24 cellular contexts compared by ENCODE assay signal in genomic region chr20:10823585-10823984, GRCh38.
DNase-seq lines count a peak whose midpoint lies in the region; ATAC-seq and TF ChIP-seq lines count a peak whose summit lies in the region.
"Had no signal": no experiment of that assay in that cellular context is flagged by ENCODE, and none has a peak within 500 bp of the region (broad histone marks: within the 10 kb centered on the region; RNA-seq: fewer than 3 reads in every experiment).

No MANE protein-coding gene starts in this region.

- H3K79me1 ChIP-seq in mesendoderm (ENCODE audit: low read length), result no peaks in the 10 kb centered on the region

- no peak overlapping the region for H2AFZ ChIP-seq in mammary epithelial cell (ENCODE audit: low read depth, low read length)
- H2AFZ ChIP-seq: GM23248 had no signal

- H3K4me2 ChIP-seq in mammary epithelial cell (ENCODE audit: insufficient read depth, low read depth, low read length) (no peak overlapping the region), mesendoderm (ENCODE audit: low read length) (no peak overlapping the region)
- H3K4me2 ChIP-seq: BLaER1 treated with 17β-estradiol and CSF1 and Interleukin-3, amounts not matched to agents 10 nM and 100 nM had no signal

- POLR2A ChIA-PET in MCF 10A (lab: Yijun Ruan, JAX) (interaction anchor here (0.7 to 1.6 kb wide), 3 partner anchors 10 to 631 kb away, joined by 3 to 4 read pairs (median 3); no protein-coding TSS in a partner anchor), Panc1 (lab: Charles Lee) (no interaction called here)
- POLR2A ChIA-PET in naive thymus-derived CD8-positive, alpha-beta T cell (lab: Charles Lee), result no interaction called here

- H4K20me1 ChIP-seq in mammary epithelial cell (ENCODE audit: insufficient read depth, low read length), result no peaks in the 10 kb centered on the region
- H4K20me1 ChIP-seq: BLaER1 treated with 17β-estradiol and CSF1 and Interleukin-3, amounts not matched to agents 10 nM and 100 nM had no signal

- no peaks in the 10 kb centered on the region for H3K4me1 Mint-ChIP-seq in MCF 10A (ENCODE audit: insufficient read depth, unreplicated experiment)
- no peaks in the 10 kb centered on the region for H3K4me1 Mint-ChIP-seq in naive thymus-derived CD8-positive, alpha-beta T cell
- H3K4me1 Mint-ChIP-seq: CD14-positive monocyte; CD8-positive, alpha-beta memory T cell had no signal

- intact Hi-C loops in MCF 10A (cut with micrococcal nuclease), result no loop called here
- intact Hi-C loops in mammary epithelial cell (cut with micrococcal nuclease), result no loop called here
- intact Hi-C loops in Panc1 (cut with micrococcal nuclease; ENCODE audit: unreplicated experiment), result no loop called here
- intact Hi-C loops in left colon (cut with DNase I, micrococcal nuclease), result no loop called here

- 98% methylated on average over 3 of the region's 3 CpGs for WGBS in mammary epithelial cell (ENCODE audit: low coverage, missing lambda C conversion rate)
- WGBS in mesendoderm (ENCODE audit: extremely low coverage, insufficient coverage, low lambda C conversion rate), result no CpG with 5 or more reads among the region's 3 CpGs

- no TSS peak for BruUV-seq in MCF 10A (replicated peaks; lab: Mats Ljungman, UMichigan)
- BruUV-seq in mammary epithelial cell (replicated peaks; lab: Mats Ljungman, UMichigan), result no TSS peak
- BruUV-seq in Panc1 (replicated peaks; lab: Mats Ljungman, UMichigan), result no TSS peak

- H2BK120ac ChIP-seq in mesendoderm (ENCODE audit: low read depth, low read length), result no peak overlapping the region

- no peak overlapping the region for H3K4me3 Mint-ChIP-seq in MCF 10A (ENCODE audit: unreplicated experiment)
- no peak overlapping the region for H3K4me3 Mint-ChIP-seq in naive thymus-derived CD8-positive, alpha-beta T cell
- H3K4me3 Mint-ChIP-seq: CD14-positive monocyte; CD4-positive, alpha-beta T cell; CD8-positive, alpha-beta memory T cell; HFFc6 had no signal

- CTCF ChIA-PET in MCF 10A (lab: Yijun Ruan, JAX) (interaction anchor here (0.7 to 1.4 kb wide), 4 partner anchors 17 to 131 kb away, joined by 3 to 7 read pairs (median 3); no protein-coding TSS in a partner anchor), mammary epithelial cell (lab: Charles Lee; ENCODE audit: low non-redundant PET) (no interaction called here), Panc1 (lab: Charles Lee) (no interaction called here)

- no peak overlapping the region for H4K5ac ChIP-seq in mesendoderm (ENCODE audit: low read length)

- H3K36me3 ChIP-seq in mammary epithelial cell (ENCODE audit: insufficient read depth, low read length) (no peaks in the 10 kb centered on the region), Panc1 (ENCODE audit: control insufficient read depth, insufficient read depth, low read length) (no peaks in the 10 kb centered on the region), mesendoderm (ENCODE audit: control insufficient read depth, insufficient read depth, low read length) (no peaks in the 10 kb centered on the region)
- H3K36me3 ChIP-seq: BE2C; BLaER1 treated with 17β-estradiol and CSF1 and Interleukin-3, amounts not matched to agents 10 nM and 100 nM had no signal

- H3K18ac ChIP-seq in mesendoderm (ENCODE audit: low read length), result no peak overlapping the region

- H3K9me3 Mint-ChIP-seq in MCF 10A (ENCODE audit: unreplicated experiment), result no peaks in the 10 kb centered on the region
- peaks cover 0 to 13% (median 3%) of the 10 kb centered on the region in 9 donors for H3K9me3 Mint-ChIP-seq in naive thymus-derived CD8-positive, alpha-beta T cell
- H3K9me3 Mint-ChIP-seq: CD4-positive, alpha-beta T cell; HFFc6 had no signal

- no peak overlapping the region for H3K23ac ChIP-seq in mesendoderm (ENCODE audit: low read length)

- no peaks in the 10 kb centered on the region for H3K79me2 ChIP-seq in mammary epithelial cell (ENCODE audit: insufficient read depth, low read length)
- no peaks in the 10 kb centered on the region for H3K79me2 ChIP-seq in mesendoderm (ENCODE audit: control insufficient read depth, insufficient read depth, low read length)

- no peak overlapping the region for H2AK5ac ChIP-seq in mesendoderm (ENCODE audit: low read length)

- dilution Hi-C loops in mammary epithelial cell (cut with HindIII; ENCODE audit: low sequenced_read_pairs), result no loop called here

- H3K27me3 ChIP-seq in mammary epithelial cell (ENCODE audit: insufficient read depth, low read length) (no peaks in the 10 kb centered on the region), Panc1 (ENCODE audit: control insufficient read depth, insufficient read depth, low read length) (no peaks in the 10 kb centered on the region), mesendoderm (ENCODE audit: insufficient read depth, low read length, poor library complexity) (no peaks in the 10 kb centered on the region)
- H3K27me3 ChIP-seq: BE2C; BLaER1 treated with 17β-estradiol and CSF1 and Interleukin-3, amounts not matched to agents 10 nM and 100 nM had no signal

- H3K36me3 Mint-ChIP-seq in MCF 10A (ENCODE audit: insufficient read depth, unreplicated experiment), result no peaks in the 10 kb centered on the region
- H3K36me3 Mint-ChIP-seq in naive thymus-derived CD8-positive, alpha-beta T cell, result no peaks in the 10 kb centered on the region
- H3K36me3 Mint-ChIP-seq: CD14-positive monocyte; CD8-positive, alpha-beta memory T cell had no signal

- no peak overlapping the region for H3K56ac ChIP-seq in mesendoderm (ENCODE audit: low read length)

- H3K27ac Mint-ChIP-seq in MCF 10A (ENCODE audit: low read depth, unreplicated experiment), result no peak overlapping the region
- no peak overlapping the region for H3K27ac Mint-ChIP-seq in naive thymus-derived CD8-positive, alpha-beta T cell
- H3K27ac Mint-ChIP-seq: CD14-positive monocyte; CD4-positive, alpha-beta T cell; CD8-positive, alpha-beta memory T cell; HFFc6 had no signal

- H3K9me3 ChIP-seq in mammary epithelial cell (replicated peaks; ENCODE audit: insufficient read depth, low read length) (no peaks in the 10 kb centered on the region), Panc1 (ENCODE audit: control insufficient read depth, insufficient read depth, low read depth, low read length) (no peaks in the 10 kb centered on the region)
- H3K9me3 ChIP-seq: BE2C had no signal

- no peak overlapping the region for H3K4me3 ChIP-seq in mammary epithelial cell (replicated peaks in 1 of 3; ENCODE audit: insufficient read depth in 1 of 3, low read depth in 2 of 3, low read length in 3 of 3)
- H3K4me3 ChIP-seq in Panc1 (ENCODE audit: low read depth in 2 of 2, low read length in 2 of 2), result no peak overlapping the region
- H3K4me3 ChIP-seq in mesendoderm (ENCODE audit: low read length), result no peak overlapping the region
- H3K4me3 ChIP-seq: BLaER1 treated with 17β-estradiol and CSF1 and Interleukin-3, amounts not matched to agents 10 nM and 100 nM; GM12878; GM23248 had no signal

- ATAC-seq in Panc1, result no peak
- ATAC-seq in left colon, result peak; percentile 23
- ATAC-seq in naive thymus-derived CD8-positive, alpha-beta T cell, result no peak
- no peak for ATAC-seq in HG03432 (IDR thresholded peaks at IDR 0.05; ENCODE audit: unreplicated experiment)
- ATAC-seq: GM12878 had no signal

- no peak overlapping the region for H2BK5ac ChIP-seq in mesendoderm (ENCODE audit: low read length)

- H3K27me3 Mint-ChIP-seq in MCF 10A (ENCODE audit: insufficient read depth, unreplicated experiment), result no peaks in the 10 kb centered on the region
- H3K27me3 Mint-ChIP-seq in naive thymus-derived CD8-positive, alpha-beta T cell, result peaks cover 0 to 11% (median 3%) of the 10 kb centered on the region in 5 donors
- H3K27me3 Mint-ChIP-seq: CD4-positive, alpha-beta T cell had no signal

- no peak overlapping the region for H3K4ac ChIP-seq in mesendoderm (ENCODE audit: low read depth, low read length)

- H3K4me1 ChIP-seq in mammary epithelial cell (ENCODE audit: insufficient read depth, low read length), result no peaks in the 10 kb centered on the region
- no peaks in the 10 kb centered on the region for H3K4me1 ChIP-seq in Panc1 (ENCODE audit: control insufficient read depth, insufficient read depth, low read length)
- no peaks in the 10 kb centered on the region for H3K4me1 ChIP-seq in mesendoderm (ENCODE audit: control insufficient read depth, low read depth, low read length)
- H3K4me1 ChIP-seq: BE2C; BLaER1 treated with 17β-estradiol and CSF1 and Interleukin-3, amounts not matched to agents 10 nM and 100 nM had no signal

- DNase-seq in MCF 10A (ENCODE audit: unreplicated experiment) (peak; percentile 1), mammary epithelial cell (no peak), Panc1 (ENCODE audit: low read depth, low spot score) (no peak), left colon (no peak), mesendoderm (peak; percentile 23), NCI-H1092 treated with DMSO at 0.1 percent for 48 hours (lab: John Stamatoyannopoulos, UW) (no peak)
- DNase-seq in naive thymus-derived CD8-positive, alpha-beta T cell, result no peak
- DNase-seq: ACHN; AML-193; BE2C; CD4-positive, alpha-beta T cell; CD8-positive, alpha-beta memory T cell; DMS 273 treated with DMSO at 0.1 percent for 48 hours; DMS79; EL; GDM1; GM23248; H7; HFFc6 had no signal

- in situ Hi-C loops in mammary epithelial cell (cut with MboI; ENCODE audit: low sequenced_read_pairs in 2 of 2), result no loop called here
- in situ Hi-C loops in Panc1 (cut with HindIII; ENCODE audit: low pct_unique_long_range_greater_than_20kb, low sequenced_read_pairs), result no loop called here

- no peak overlapping the region for H2BK15ac ChIP-seq in mesendoderm (replicated peaks; ENCODE audit: low read depth)

- TF ChIP-seq CTCF in MCF 10A (IDR thresholded peaks at IDR 0.05; ENCODE audit: unreplicated experiment), result no peak
- no peak for TF ChIP-seq CTCF in mammary epithelial cell (conservative IDR thresholded peaks at IDR 0.05 in 1 of 2, IDR thresholded peaks at IDR 0.05 in 1 of 2; ENCODE audit: extremely low read depth in 1 of 2, insufficient read depth in 1 of 2, low read depth in 1 of 2, low read length in 2 of 2)
- 0 out of 2 replicates have a peak, but pooled peaks have one; percentile 6 for TF ChIP-seq CTCF in Panc1 (IDR thresholded peaks at IDR 0.05)

- H4K8ac ChIP-seq in mesendoderm (ENCODE audit: low read depth, low read length), result no peak overlapping the region

- H3K9ac ChIP-seq in mammary epithelial cell (ENCODE audit: insufficient read depth, low read length) (no peak overlapping the region), mesendoderm (ENCODE audit: low read length) (no peak overlapping the region)
- H3K9ac ChIP-seq: BLaER1 treated with 17β-estradiol and CSF1 and Interleukin-3, amounts not matched to agents 10 nM and 100 nM; GM23248 had no signal

- H3K27ac ChIP-seq in mammary epithelial cell (ENCODE audit: insufficient read depth, low read depth, low read length) (no peak overlapping the region), Panc1 (ENCODE audit: low read length) (no peak overlapping the region), mesendoderm (ENCODE audit: low read depth, low read length) (no peak overlapping the region)
- H3K27ac ChIP-seq: 22Rv1; BLaER1 treated with 17β-estradiol and CSF1 and Interleukin-3, amounts not matched to agents 10 nM and 100 nM; GM23248 had no signal

Comparison
In these comparisons a context has a peak if more than half of its experiments do, and no peak if none do; other contexts are left out.
1. DNase-seq: peak in MCF 10A (single experiment) and mesendoderm (single experiment); none in mammary epithelial cell (single experiment), Panc1 (single experiment), left colon (0 of 2), naive thymus-derived CD8-positive, alpha-beta T cell (0 of 10) and NCI-H1092 treated with DMSO at 0.1 percent for 48 hours (single experiment).